ENCODE assay signal across 8 cellular contexts in genomic region chr22:39003165-39003638, GRCh38. TPM values are rescaled to one million over a fixed set of nuclear protein-coding genes. Genes with fewer than 3 reads are reported as not detected.
DNase-seq lines count a peak whose midpoint lies in the region; ATAC-seq and TF ChIP-seq lines count a peak whose summit lies in the region.

No MANE protein-coding gene starts in this region.

- H3K4me3 Mint-ChIP-seq in activated naive CD8-positive, alpha-beta T cell treated with anti-CD3 and anti-CD28 coated beads, Interleukin-2, amount 50 U/mL, for 24 hours = no peak overlapping the region

- H3K4me1 Mint-ChIP-seq in activated naive CD8-positive, alpha-beta T cell treated with anti-CD3 and anti-CD28 coated beads, Interleukin-2, amount 50 U/mL, for 24 hours = peaks cover 11% of the 10 kb centered on the region

- no peaks in the 10 kb centered on the region for H3K9me3 ChIP-seq in BE2C

- H3K4me1 ChIP-seq in BE2C = peaks cover 8% of the 10 kb centered on the region

- H3K36me3 Mint-ChIP-seq in activated naive CD8-positive, alpha-beta T cell treated with anti-CD3 and anti-CD28 coated beads, Interleukin-2, amount 50 U/mL, for 24 hours (ENCODE audit: low read depth) = no peaks in the 10 kb centered on the region

- TF ChIP-seq POLR2A in GM19099 (IDR thresholded peaks at IDR 0.05; ENCODE audit: extremely low read depth, insufficient read length, low read depth) = peak; percentile 34

- no peaks in the 10 kb centered on the region for H3K27me3 ChIP-seq in BE2C

- intact Hi-C loops in left cardiac atrium (cut with DNase I) = loop anchor here (1.0 to 10.0 kb wide), 4 partner anchors 122 to 238 kb away; no protein-coding TSS in a partner anchor

- no peaks in the 10 kb centered on the region for H3K27me3 Mint-ChIP-seq in activated naive CD8-positive, alpha-beta T cell treated with anti-CD3 and anti-CD28 coated beads, Interleukin-2, amount 50 U/mL, for 24 hours

- peak; percentile 75 for DNase-seq in BE2C
- peak; percentile 81 for DNase-seq in LoVo (ENCODE audit: low spot score)
- DNase-seq in T-helper 1 cell = peak; percentile 36 to 82 (median 59)
- DNase-seq in activated naive CD8-positive, alpha-beta T cell treated with anti-CD3 and anti-CD28 coated beads, Interleukin-2, amount 50 U/mL, for 24 hours = peak; percentile 78
- DNase-seq in left cardiac atrium = peak; percentile 81
- no peak for DNase-seq in retinal pigment epithelial cell (ENCODE audit: low read depth)

- H3K27ac Mint-ChIP-seq in activated naive CD8-positive, alpha-beta T cell treated with anti-CD3 and anti-CD28 coated beads, Interleukin-2, amount 50 U/mL, for 24 hours = no peak overlapping the region

- TF ChIP-seq CTCF in BE2C (IDR thresholded peaks at IDR 0.05; ENCODE audit: low read depth, low read length) (peak; percentile 84), retinal pigment epithelial cell (conservative IDR thresholded peaks at IDR 0.05; ENCODE audit: low read depth, low read length) (peak; percentile 77)

- no peaks in the 10 kb centered on the region for H3K36me3 ChIP-seq in BE2C

- H3K4me3 ChIP-seq in BE2C (ENCODE audit: low read depth, low read length) (no peak overlapping the region), retinal pigment epithelial cell (ENCODE audit: low read length) (no peak overlapping the region)

- peak; percentile 96 for ATAC-seq in activated naive CD8-positive, alpha-beta T cell treated with anti-CD3 and anti-CD28 coated beads, Interleukin-2, amount 50 U/mL, for 24 hours
- peak; percentile 92 to 96 for ATAC-seq in left cardiac atrium
- ATAC-seq in GM21717 (IDR thresholded peaks at IDR 0.05; ENCODE audit: unreplicated experiment) = no peak

- no peaks in the 10 kb centered on the region for H3K9me3 Mint-ChIP-seq in activated naive CD8-positive, alpha-beta T cell treated with anti-CD3 and anti-CD28 coated beads, Interleukin-2, amount 50 U/mL, for 24 hours

RNA-seq across cellular contexts. Expression of gene APOBEC3C, which starts 10.9 kb away (rescaled TPM):
- polyA plus RNA-seq in BE2C (2012; ENCODE audit: insufficient read depth, insufficient read length, low read depth) = 25.9 TPM
- total RNA-seq in left cardiac atrium = 10 to 100 TPM; 24.1 to 28.1 TPM

RNA-seq across cellular contexts. Expression of gene APOBEC3D, which starts 17.7 kb away (rescaled TPM):
- 0.43 TPM for polyA plus RNA-seq in BE2C (2012; ENCODE audit: insufficient read depth, insufficient read length, low read depth)
- total RNA-seq in left cardiac atrium = 1 to 10 TPM; 1.2 to 1.3 TPM

RNA-seq across cellular contexts. Expression of gene APOBEC3B, which starts 21.1 kb away (rescaled TPM):
- polyA plus RNA-seq in BE2C (2012; ENCODE audit: insufficient read depth, insufficient read length, low read depth) = 0.43 TPM
- total RNA-seq in left cardiac atrium = 1 to 10 TPM; 1.5 to 1.6 TPM

RNA-seq across cellular contexts. Expression of gene APOBEC3F, which starts 37.5 kb away (rescaled TPM):
- 4.6 TPM for polyA plus RNA-seq in BE2C (2012; ENCODE audit: insufficient read depth, insufficient read length, low read depth)
- 1 to 10 TPM; 5.2 to 6.6 TPM for total RNA-seq in left cardiac atrium

RNA-seq across cellular contexts. Expression of gene APOBEC3A, which starts 45.8 kb away (rescaled TPM):
- polyA plus RNA-seq in BE2C (2012; ENCODE audit: insufficient read depth, insufficient read length, low read depth) = not detected
- total RNA-seq in left cardiac atrium = 1 to 10 TPM; 1.6 to 2.9 TPM
